Comparison of ENCODE assay signal across 1 cellular context in genomic region chr1:25649041-25649440, GRCh38.
TF ChIP-seq lines count a peak whose summit lies in the region.

No MANE protein-coding gene starts in this region.

TF ChIP-seq in GM12878, 131 proteins besides CTCF, POLR2A, EP300 and RAD21 (continued from another document):
- TF ChIP-seq, protein P1, sequence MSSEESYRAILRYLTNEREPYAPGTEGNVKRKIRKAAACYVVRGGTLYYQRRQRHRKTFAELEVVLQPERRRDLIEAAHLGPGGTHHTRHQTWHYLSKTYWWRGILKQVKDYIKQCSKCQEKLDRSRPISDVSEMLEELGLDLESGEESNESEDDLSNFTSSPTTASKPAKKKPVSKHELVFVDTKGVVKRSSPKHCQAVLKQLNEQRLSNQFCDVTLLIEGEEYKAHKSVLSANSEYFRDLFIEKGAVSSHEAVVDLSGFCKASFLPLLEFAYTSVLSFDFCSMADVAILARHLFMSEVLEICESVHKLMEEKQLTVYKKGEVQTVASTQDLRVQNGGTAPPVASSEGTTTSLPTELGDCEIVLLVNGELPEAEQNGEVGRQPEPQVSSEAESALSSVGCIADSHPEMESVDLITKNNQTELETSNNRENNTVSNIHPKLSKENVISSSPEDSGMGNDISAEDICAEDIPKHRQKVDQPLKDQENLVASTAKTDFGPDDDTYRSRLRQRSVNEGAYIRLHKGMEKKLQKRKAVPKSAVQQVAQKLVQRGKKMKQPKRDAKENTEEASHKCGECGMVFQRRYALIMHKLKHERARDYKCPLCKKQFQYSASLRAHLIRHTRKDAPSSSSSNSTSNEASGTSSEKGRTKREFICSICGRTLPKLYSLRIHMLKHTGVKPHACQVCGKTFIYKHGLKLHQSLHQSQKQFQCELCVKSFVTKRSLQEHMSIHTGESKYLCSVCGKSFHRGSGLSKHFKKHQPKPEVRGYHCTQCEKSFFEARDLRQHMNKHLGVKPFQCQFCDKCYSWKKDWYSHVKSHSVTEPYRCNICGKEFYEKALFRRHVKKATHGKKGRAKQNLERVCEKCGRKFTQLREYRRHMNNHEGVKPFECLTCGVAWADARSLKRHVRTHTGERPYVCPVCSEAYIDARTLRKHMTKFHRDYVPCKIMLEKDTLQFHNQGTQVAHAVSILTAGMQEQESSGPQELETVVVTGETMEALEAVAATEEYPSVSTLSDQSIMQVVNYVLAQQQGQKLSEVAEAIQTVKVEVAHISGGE (CRISPR knock-in tag; IDR thresholded peaks at IDR 0.05): no peak
- TF ChIP-seq ZBED1 (IDR thresholded peaks at IDR 0.05; ENCODE audit: borderline replicate concordance) (no peak), MEF2A (IDR thresholded peaks at IDR 0.05; ENCODE audit: insufficient read depth, low read depth, low read length) (no peak), NFXL1 (IDR thresholded peaks at IDR 0.05; ENCODE audit: borderline replicate concordance) (no peak), HCFC1 (IDR thresholded peaks at IDR 0.05; ENCODE audit: low read length) (no peak), BHLHE40 (IDR thresholded peaks at IDR 0.05; ENCODE audit: borderline replicate concordance in 1 of 2, low read depth in 2 of 2, low read length in 1 of 2) (no peak), IRF5 (IDR thresholded peaks at IDR 0.05; ENCODE audit: borderline replicate concordance) (no peak), SMC3 (IDR thresholded peaks at IDR 0.05; ENCODE audit: borderline replicate concordance, low read length) (no peak), SUPT20H (IDR thresholded peaks at IDR 0.05; ENCODE audit: borderline replicate concordance, control insufficient read depth, low read depth, low read length) (no peak), ZNF622 (IDR thresholded peaks at IDR 0.05) (no peak)
